14 cellular contexts compared by ENCODE assay signal in the genomic region with DNA sequence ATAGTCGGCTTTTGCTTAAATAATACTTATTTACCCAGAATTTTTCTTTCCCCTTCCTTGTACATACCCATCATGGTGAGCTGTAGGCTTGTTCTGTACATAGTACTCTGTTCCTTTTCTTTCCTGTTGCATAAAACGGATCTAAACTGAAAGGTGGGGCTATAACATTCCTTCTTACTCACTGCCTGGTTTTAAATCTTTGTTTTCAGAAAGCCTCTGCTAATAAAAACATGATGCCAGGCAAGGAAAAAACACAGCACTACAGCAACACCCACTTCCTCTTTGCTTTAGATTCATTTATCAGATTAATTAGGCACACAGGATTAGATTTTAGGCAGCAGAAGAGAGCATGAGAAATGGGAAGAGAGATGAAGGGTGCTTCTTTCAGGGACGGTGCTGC. TPM values are rescaled to one million over a fixed set of nuclear protein-coding genes. Genes with fewer than 3 reads are reported as not detected.
DNase-seq lines count a peak whose midpoint lies in the region; ATAC-seq and TF ChIP-seq lines count a peak whose summit lies in the region.
"Had no signal": no experiment of that assay in that cellular context is flagged by ENCODE, and none has a peak within 500 bp of the region (broad histone marks: within the 10 kb centered on the region; RNA-seq: fewer than 3 reads in every experiment).

No MANE protein-coding gene starts in this region.

- peak overlapping the region; percentile 4; the same call in 1 of the 2 replicates for H3K4me3 ChIP-seq in ACC112 (ENCODE audit: low read depth, low read length)
- no peak overlapping the region for H3K4me3 ChIP-seq in IMR-90 (ENCODE audit: insufficient read depth, low read depth, low read length)
- no peak overlapping the region for H3K4me3 ChIP-seq in mucosa of descending colon
- no peak overlapping the region for H3K4me3 ChIP-seq in effector memory CD4-positive, alpha-beta T cell (ENCODE audit: insufficient read depth, low read depth, low read length, poor library complexity, severe bottlenecking)
- no peak overlapping the region for H3K4me3 ChIP-seq in right lobe of liver
- H3K4me3 ChIP-seq: HAP-1 had no signal

- H3K18ac ChIP-seq in IMR-90 (ENCODE audit: low read depth, low read length) = peak overlapping the region; percentile 85

- peak overlapping the region; percentile 36; the same call in 1 of the 2 replicates for H2BK20ac ChIP-seq in IMR-90 (ENCODE audit: low read depth, low read length)

- DNase-seq in IMR-90 = peak; percentile 48
- no peak for DNase-seq in central memory CD8-positive, alpha-beta T cell (ENCODE audit: low spot score in 2 of 2)
- no peak for DNase-seq in mucosa of descending colon
- DNase-seq in ACHN = no peak
- no peak for DNase-seq in natural killer cell treated with Interleukin-12 subunit alpha and Interleukin-12 subunit beta and Interleukin-15 and Interleukin-18, amount 100 ng/mL, for 72 hours (ENCODE audit: low spot score)
- DNase-seq in effector memory CD4-positive, alpha-beta T cell = no peak
- no peak for DNase-seq in right lobe of liver
- DNase-seq: COR-L47; effector CD8-positive, alpha-beta T cell; left cardiac atrium; stimulated activated CD4-positive, alpha-beta T cell treated with anti-CD3 and anti-CD28 coated beads, Interleukin-12 subunit alpha, Interleukin-12 subunit beta, amount 100 ng/mL, for 4 hours; stimulated activated naive CD8-positive, alpha-beta T cell treated with anti-CD3 and anti-CD28 coated beads, Interleukin-15, Interleukin-2, amounts not matched to agents 100 U/mL and 50 U/mL, for 24 hours had no signal

- no peaks in the 10 kb centered on the region for H3K9me3 Mint-ChIP-seq in central memory CD8-positive, alpha-beta T cell
- no peaks in the 10 kb centered on the region for H3K9me3 Mint-ChIP-seq in natural killer cell treated with Interleukin-12 subunit alpha and Interleukin-12 subunit beta and Interleukin-15 and Interleukin-18, amount 100 ng/mL, for 72 hours

- peak overlapping the region; percentile 72; the same call in 1 of the 3 replicates for H2BK15ac ChIP-seq in IMR-90 (ENCODE audit: low read depth, low read length)

- no peak for TF ChIP-seq POLR2A in IMR-90 (IDR thresholded peaks at IDR 0.05; ENCODE audit: low read depth, low read length)
- TF ChIP-seq POLR2A in right lobe of liver (IDR thresholded peaks at IDR 0.05) = no peak

- no peak overlapping the region for H3K9ac ChIP-seq in IMR-90 (ENCODE audit: low read depth, low read length)

- TF ChIP-seq CTCF in IMR-90 (conservative IDR thresholded peaks at IDR 0.05; ENCODE audit: low read depth, low read length) = no peak
- TF ChIP-seq CTCF in mucosa of descending colon (IDR thresholded peaks at IDR 0.05) = no peak
- TF ChIP-seq CTCF in right lobe of liver (IDR thresholded peaks at IDR 0.05) = no peak

- no peak overlapping the region for H2AK9ac ChIP-seq in IMR-90 (replicated peaks; ENCODE audit: low read depth, low read length, poor library complexity)

- H3K4me1 Mint-ChIP-seq in central memory CD8-positive, alpha-beta T cell = peaks cover 20% of the 10 kb centered on the region
- H3K4me1 Mint-ChIP-seq in natural killer cell treated with Interleukin-12 subunit alpha and Interleukin-12 subunit beta and Interleukin-15 and Interleukin-18, amount 100 ng/mL, for 72 hours (ENCODE audit: low read depth in 2 of 2) = peaks cover 13% of the 10 kb centered on the region in 2 donors

- no peaks in the 10 kb centered on the region for H3K9me3 ChIP-seq in IMR-90 (ENCODE audit: control insufficient read depth, insufficient read depth, low read length)
- H3K9me3 ChIP-seq in mucosa of descending colon = no peaks in the 10 kb centered on the region
- H3K9me3 ChIP-seq in effector memory CD4-positive, alpha-beta T cell (ENCODE audit: control insufficient read depth, low read length) = no peaks in the 10 kb centered on the region
- no peaks in the 10 kb centered on the region for H3K9me3 ChIP-seq in right lobe of liver
- H3K9me3 ChIP-seq: HAP-1 had no signal

- peaks cover 38% of the 10 kb centered on the region for H3K4me1 ChIP-seq in ACC112 (ENCODE audit: control insufficient read depth, insufficient read depth, low read length, unreplicated experiment)
- peaks cover 13% of the 10 kb centered on the region for H3K4me1 ChIP-seq in IMR-90 (ENCODE audit: control insufficient read depth, insufficient read depth, low read length)
- H3K4me1 ChIP-seq in mucosa of descending colon (ENCODE audit: low read depth) = peaks cover 11% of the 10 kb centered on the region
- H3K4me1 ChIP-seq in effector memory CD4-positive, alpha-beta T cell (ENCODE audit: control insufficient read depth, insufficient read depth, low read length, poor library complexity, severe bottlenecking) = peaks cover 14% of the 10 kb centered on the region
- H3K4me1 ChIP-seq in right lobe of liver = peaks cover 0 to 16% (median 0%) of the 10 kb centered on the region in 4 donors

- no peak for TF ChIP-seq RAD21 in IMR-90 (IDR thresholded peaks at IDR 0.05; ENCODE audit: low read length)

- H3K27ac Mint-ChIP-seq in central memory CD8-positive, alpha-beta T cell (ENCODE audit: low read depth) = peak overlapping the region; percentile 47
- peak overlapping the region in 1 of 2 donors; percentile 15 for H3K27ac Mint-ChIP-seq in natural killer cell treated with Interleukin-12 subunit alpha and Interleukin-12 subunit beta and Interleukin-15 and Interleukin-18, amount 100 ng/mL, for 72 hours

- H3K36me3 Mint-ChIP-seq in central memory CD8-positive, alpha-beta T cell (ENCODE audit: insufficient read depth) = peaks cover 61% of the 10 kb centered on the region
- H3K36me3 Mint-ChIP-seq in natural killer cell treated with Interleukin-12 subunit alpha and Interleukin-12 subunit beta and Interleukin-15 and Interleukin-18, amount 100 ng/mL, for 72 hours = peaks cover 26% of the 10 kb centered on the region

- in situ Hi-C loops in IMR-90 (cut with MboI; ENCODE audit: low sequenced_read_pairs) (no loop called here), ACHN (cut with HindIII; ENCODE audit: low pct_ligation_motif_present, low pct_unique_long_range_greater_than_20kb, low sequenced_read_pairs) (no loop called here)

- ATAC-seq in IMR-90 (ENCODE audit: low read depth) (peak; percentile 52), mucosa of descending colon (peak; percentile 57), right lobe of liver (no peak)
- ATAC-seq in central memory CD8-positive, alpha-beta T cell (replicated peaks; ENCODE audit: extremely low read depth, poor library complexity, severe bottlenecking) = no peak
- ATAC-seq in natural killer cell treated with Interleukin-12 subunit alpha and Interleukin-12 subunit beta and Interleukin-15 and Interleukin-18, amount 100 ng/mL, for 72 hours = no peak
- ATAC-seq: left cardiac atrium; stimulated activated naive CD8-positive, alpha-beta T cell treated with anti-CD3 and anti-CD28 coated beads, Interleukin-15, Interleukin-2, amounts not matched to agents 100 U/mL and 50 U/mL, for 24 hours had no signal

- peaks cover 5% of the 10 kb centered on the region; the same call in 1 of the 2 replicates for H3K36me3 ChIP-seq in ACC112 (ENCODE audit: insufficient read depth, low read length)
- peaks cover 4% of the 10 kb centered on the region for H3K36me3 ChIP-seq in IMR-90 (ENCODE audit: control insufficient read depth, insufficient read depth, low read length)
- H3K36me3 ChIP-seq in mucosa of descending colon (ENCODE audit: low read depth) = no peaks in the 10 kb centered on the region
- peaks cover 40% of the 10 kb centered on the region for H3K36me3 ChIP-seq in effector memory CD4-positive, alpha-beta T cell (ENCODE audit: control insufficient read depth, insufficient read depth, low read length)
- H3K36me3 ChIP-seq in right lobe of liver = peaks cover 0 to 38% (median 7%) of the 10 kb centered on the region in 4 donors

- H4K8ac ChIP-seq in IMR-90 (ENCODE audit: low read depth in 2 of 2, low read length in 2 of 2) = peak overlapping the region; percentile 34 to 55; a peak in 2 of 4 replicates

- 0 out of 2 replicates have a peak overlapping the region, but pooled peaks have one; percentile 40 for H2AK5ac ChIP-seq in IMR-90 (ENCODE audit: low read depth, low read length)

- H3K14ac ChIP-seq in IMR-90 (replicated peaks; ENCODE audit: low read depth, low read length) = peak overlapping the region; percentile 63

- H3K27me3 ChIP-seq in ACC112 (ENCODE audit: insufficient read depth, low read length) = no peaks in the 10 kb centered on the region
- no peaks in the 10 kb centered on the region for H3K27me3 ChIP-seq in IMR-90 (ENCODE audit: control insufficient read depth, insufficient read depth, low read length)
- no peaks in the 10 kb centered on the region for H3K27me3 ChIP-seq in effector memory CD4-positive, alpha-beta T cell (replicated peaks; ENCODE audit: control insufficient read depth, insufficient read depth, low read length, poor library complexity, severe bottlenecking)
- no peaks in the 10 kb centered on the region for H3K27me3 ChIP-seq in right lobe of liver

- H2AFZ ChIP-seq in ACC112 (ENCODE audit: low read length, unreplicated experiment) = peak overlapping the region; percentile 17
- H2AFZ ChIP-seq in IMR-90 (replicated peaks; ENCODE audit: low read length, poor library complexity) = no peak overlapping the region

- H4K20me1 ChIP-seq in IMR-90 (ENCODE audit: insufficient read depth, low read length) = no peaks in the 10 kb centered on the region

- no peak overlapping the region for H3K4me2 ChIP-seq in IMR-90 (ENCODE audit: low read depth, low read length)

- no peak overlapping the region for H3K4me3 Mint-ChIP-seq in central memory CD8-positive, alpha-beta T cell
- no peak overlapping the region for H3K4me3 Mint-ChIP-seq in natural killer cell treated with Interleukin-12 subunit alpha and Interleukin-12 subunit beta and Interleukin-15 and Interleukin-18, amount 100 ng/mL, for 72 hours

- H3K79me2 ChIP-seq in ACC112 (ENCODE audit: control insufficient read depth, insufficient read depth, low read length, unreplicated experiment) = no peaks in the 10 kb centered on the region

- no TSS peak for BruUV-seq in IMR-90 (replicated peaks; lab: Mats Ljungman, UMichigan)

- peaks cover 0 to 5% of the 10 kb centered on the region in 2 experiments; a peak in 2 of 4 replicates for H3K79me1 ChIP-seq in IMR-90 (ENCODE audit: low read depth in 1 of 2, low read length in 2 of 2)

- peak overlapping the region; percentile 66 for H3K4ac ChIP-seq in IMR-90 (ENCODE audit: low read depth, low read length)

- H4K91ac ChIP-seq in IMR-90 (ENCODE audit: insufficient read depth, low read depth, low read length) = 0 out of 2 replicates have a peak overlapping the region, but pooled peaks have one; percentile 24

- intact Hi-C loops in IMR-90 (cut with micrococcal nuclease) (no loop called here), mucosa of descending colon (cut with DNase I, micrococcal nuclease) (no loop called here), right lobe of liver (cut with DNase I) (no loop called here)

- WGBS in IMR-90 (ENCODE audit: extremely low coverage in 2 of 2, insufficient read length in 1 of 2), 2 experiments = no CpG with 5 or more reads among the region's 3 CpGs
- WGBS in right lobe of liver (ENCODE audit: insufficient coverage, low coverage, low lambda C conversion rate, missing lambda C conversion rate) = 82% methylated on average over 3 of the region's 3 CpGs

- peak overlapping the region; percentile 68 for H2BK5ac ChIP-seq in IMR-90 (ENCODE audit: low read depth, low read length, poor library complexity, severe bottlenecking)

- peak overlapping the region; percentile 86 for H3K27ac ChIP-seq in ACC112 (ENCODE audit: low read depth, low read length)
- H3K27ac ChIP-seq in IMR-90 (ENCODE audit: insufficient read depth, low read length) = peak overlapping the region; percentile 62
- no peak overlapping the region for H3K27ac ChIP-seq in effector memory CD4-positive, alpha-beta T cell (ENCODE audit: insufficient read depth, low read length, poor library complexity, severe bottlenecking)
- H3K27ac ChIP-seq in right lobe of liver = no peak overlapping the region

- H3K9me1 ChIP-seq in IMR-90 (ENCODE audit: insufficient read depth, low read length) = no peaks in the 10 kb centered on the region

- H2BK120ac ChIP-seq in IMR-90 (ENCODE audit: low read depth, low read length) = peak overlapping the region; percentile 13; the same call in 1 of the 2 replicates

- POLR2A ChIA-PET in IMR-90 (lab: Charles Lee; ENCODE audit: unreplicated experiment) = no interaction called here

- no peak overlapping the region for H3K56ac ChIP-seq in IMR-90 (ENCODE audit: extremely low read depth, insufficient read depth, low read length)

- CTCF ChIA-PET in IMR-90 (lab: Yijun Ruan, JAX) = no interaction called here

- H3K23ac ChIP-seq in IMR-90 (ENCODE audit: low read depth, low read length) = peak overlapping the region; percentile 23; the same call in 1 of the 2 replicates

- H4K5ac ChIP-seq in IMR-90 (ENCODE audit: low read depth, low read length) = peak overlapping the region; percentile 84; the same call in 1 of the 2 replicates

- H3K27me3 Mint-ChIP-seq in central memory CD8-positive, alpha-beta T cell = no peaks in the 10 kb centered on the region
- H3K27me3 Mint-ChIP-seq in natural killer cell treated with Interleukin-12 subunit alpha and Interleukin-12 subunit beta and Interleukin-15 and Interleukin-18, amount 100 ng/mL, for 72 hours = no peaks in the 10 kb centered on the region

- dilution Hi-C loops in IMR-90 (cut with HindIII; ENCODE audit: low sequenced_read_pairs, unreplicated experiment) = no loop called here

RNA-seq across cellular contexts. Expression of a gene that starts 19.6 kb away (rescaled TPM):
- total RNA-seq in IMR-90 (2012; rRNA removed) (5.7 and 6.9 TPM in 2 replicates), mucosa of descending colon (100 to 1,000 TPM in 1 of 3 donors, 1 to 10 TPM in 2; 5.5 to 118 (median 6.0) TPM), right lobe of liver (1 to 10 TPM; 1.1 to 4.3 (median 1.6) TPM)
- 3.1 and 4.0 TPM in 2 replicates for polyA plus RNA-seq in IMR-90 (2012; rRNA removed)
- 1.1 and 1.2 TPM in 2 replicates for polyA plus RNA-seq in IMR-90 (2012; cell fraction: cytosol; rRNA removed)
- polyA plus RNA-seq in IMR-90 (2012; cell fraction: nucleus; rRNA removed; ENCODE audit: low replicate concordance) = 1.3 and 5.6 TPM in 2 replicates
- total RNA-seq in natural killer cell treated with Interleukin-12 subunit alpha and Interleukin-12 subunit beta and Interleukin-15 and Interleukin-18, amount 100 ng/mL, for 72 hours = 1 to 10 TPM; 1.3 to 2.0 TPM

Comparison
In these comparisons a context has a peak if more than half of its experiments do, and no peak if none do; other contexts are left out.
1. H3K27ac ChIP-seq: peak in ACC112 (single experiment) and IMR-90 (single experiment); none in effector memory CD4-positive, alpha-beta T cell (single experiment) and right lobe of liver (0 of 3).
2. ATAC-seq: peak in IMR-90 (single experiment) and mucosa of descending colon (single experiment); none in central memory CD8-positive, alpha-beta T cell (single experiment), natural killer cell treated with Interleukin-12 subunit alpha and Interleukin-12 subunit beta and Interleukin-15 and Interleukin-18, amount 100 ng/mL, for 72 hours (0 of 2) and right lobe of liver (0 of 4).